Comparison of ENCODE assay signal across 14 cellular contexts in genomic region chr9:4828776-4829175, GRCh38. TPM values are rescaled to one million over a fixed set of nuclear protein-coding genes. Genes with fewer than 3 reads are reported as not detected.
DNase-seq lines count a peak whose midpoint lies in the region; ATAC-seq lines count a peak whose summit lies in the region.
"Had no signal": no experiment of that assay in that cellular context is flagged by ENCODE, and none has a peak within 500 bp of the region (broad histone marks: within the 10 kb centered on the region; RNA-seq: fewer than 3 reads in every experiment).

No MANE protein-coding gene starts in this region.

- peak overlapping the region; percentile 100 for H3K27ac ChIP-seq in ACC112 (ENCODE audit: low read depth, low read length)
- no peak overlapping the region for H3K27ac ChIP-seq in mesendoderm (ENCODE audit: low read depth, low read length)
- H3K27ac ChIP-seq: prostate gland, stomach had no signal

- no peak overlapping the region for H2BK120ac ChIP-seq in mesendoderm (ENCODE audit: low read depth, low read length)

- no peak overlapping the region for H3K4me2 ChIP-seq in mesendoderm (ENCODE audit: low read length)

- H3K4me3 ChIP-seq in ACC112 (ENCODE audit: low read depth, low read length): no peak overlapping the region; the same call in 1 of the 2 replicates
- no peak overlapping the region for H3K4me3 ChIP-seq in mesendoderm (ENCODE audit: low read length)
- H3K4me3 ChIP-seq: mucosa of descending colon, prostate gland, stomach had no signal

- DNase-seq in HT1080 (ENCODE audit: low read depth) (peak; percentile 52), amniotic stem cell (lab: John Stamatoyannopoulos, UW) (peak; percentile 10), glomerular visceral epithelial cell (ENCODE audit: extremely low spot score) (peak; percentile 27), mesendoderm (no peak)
- no peak for DNase-seq in activated T-cell treated with anti-CD3 and anti-CD28 coated beads, Interleukin-2, amount 50 U/mL, for 72 hours
- DNase-seq in stimulated activated naive CD8-positive, alpha-beta T cell treated with anti-CD3 and anti-CD28 coated beads, Interleukin-15, amount 100 ng/mL, for 72 hours: no peak
- no peak for DNase-seq in activated T-cell treated with anti-CD3 and anti-CD28 coated beads, Interleukin-2, amount 50 U/mL, for 4 hours
- DNase-seq: activated T-cell treated with anti-CD3 and anti-CD28 coated beads, Interleukin-2, amount 50 U/mL, for 1 hour; H7; mucosa of descending colon; stomach had no signal

- peaks cover 13% of the 10 kb centered on the region for H3K79me2 ChIP-seq in ACC112 (ENCODE audit: control insufficient read depth, insufficient read depth, low read length, unreplicated experiment)
- H3K79me2 ChIP-seq in mesendoderm (ENCODE audit: control insufficient read depth, insufficient read depth, low read length): peaks cover 5% of the 10 kb centered on the region

- H3K4me1 ChIP-seq in ACC112 (ENCODE audit: control insufficient read depth, insufficient read depth, low read length, unreplicated experiment): peaks cover 62% of the 10 kb centered on the region
- peaks cover 8% of the 10 kb centered on the region for H3K4me1 ChIP-seq in mesendoderm (ENCODE audit: control insufficient read depth, low read depth, low read length)
- H3K4me1 ChIP-seq: prostate gland had no signal

- H3K27me3 ChIP-seq in ACC112 (ENCODE audit: insufficient read depth, low read length): no peaks in the 10 kb centered on the region
- H3K27me3 ChIP-seq in mesendoderm (ENCODE audit: insufficient read depth, low read length, poor library complexity): no peaks in the 10 kb centered on the region
- H3K27me3 ChIP-seq: stomach had no signal

- no peak overlapping the region for H2BK15ac ChIP-seq in mesendoderm (replicated peaks; ENCODE audit: low read depth)

- no peaks in the 10 kb centered on the region for H3K27me3 Mint-ChIP-seq in activated T-cell treated with anti-CD3 and anti-CD28 coated beads, Interleukin-2, amount 50 U/mL, for 72 hours (ENCODE audit: low read depth)
- H3K27me3 Mint-ChIP-seq in stimulated activated naive CD8-positive, alpha-beta T cell treated with anti-CD3 and anti-CD28 coated beads, Interleukin-15, amount 100 ng/mL, for 72 hours: no peaks in the 10 kb centered on the region
- H3K27me3 Mint-ChIP-seq in activated T-cell treated with anti-CD3 and anti-CD28 coated beads, Interleukin-2, amount 50 U/mL, for 4 hours (ENCODE audit: low read depth): no peaks in the 10 kb centered on the region
- H3K27me3 Mint-ChIP-seq: brain had no signal

- peaks cover 17% of the 10 kb centered on the region for H3K79me1 ChIP-seq in mesendoderm (ENCODE audit: low read length)

- H2AFZ ChIP-seq in ACC112 (ENCODE audit: low read length, unreplicated experiment): no peak overlapping the region

- H3K36me3 Mint-ChIP-seq in activated T-cell treated with anti-CD3 and anti-CD28 coated beads, Interleukin-2, amount 50 U/mL, for 72 hours (ENCODE audit: insufficient read depth in 2 of 2): peaks cover 2 to 15% of the 10 kb centered on the region in 2 donors
- H3K36me3 Mint-ChIP-seq in activated T-cell treated with anti-CD3 and anti-CD28 coated beads, Interleukin-2, amount 50 U/mL, for 4 hours (ENCODE audit: insufficient read depth): peaks cover 42% of the 10 kb centered on the region

- H3K4me1 Mint-ChIP-seq in activated T-cell treated with anti-CD3 and anti-CD28 coated beads, Interleukin-2, amount 50 U/mL, for 72 hours (ENCODE audit: low read depth): peaks cover 26% of the 10 kb centered on the region
- H3K4me1 Mint-ChIP-seq in stimulated activated naive CD8-positive, alpha-beta T cell treated with anti-CD3 and anti-CD28 coated beads, Interleukin-15, amount 100 ng/mL, for 72 hours: peaks cover 11% of the 10 kb centered on the region
- peaks cover 14% of the 10 kb centered on the region for H3K4me1 Mint-ChIP-seq in activated T-cell treated with anti-CD3 and anti-CD28 coated beads, Interleukin-2, amount 50 U/mL, for 4 hours (ENCODE audit: low read depth)
- H3K4me1 Mint-ChIP-seq: brain had no signal

- H3K56ac ChIP-seq in mesendoderm (ENCODE audit: low read length): no peak overlapping the region

- no peak overlapping the region for H3K4ac ChIP-seq in mesendoderm (ENCODE audit: low read depth, low read length)

- H3K23ac ChIP-seq in mesendoderm (ENCODE audit: low read length): no peak overlapping the region

- H4K5ac ChIP-seq in mesendoderm (ENCODE audit: low read length): no peak overlapping the region

- no peak overlapping the region for H2BK5ac ChIP-seq in mesendoderm (ENCODE audit: low read length)

- no peak overlapping the region for H3K4me3 Mint-ChIP-seq in activated T-cell treated with anti-CD3 and anti-CD28 coated beads, Interleukin-2, amount 50 U/mL, for 72 hours
- no peak overlapping the region for H3K4me3 Mint-ChIP-seq in stimulated activated naive CD8-positive, alpha-beta T cell treated with anti-CD3 and anti-CD28 coated beads, Interleukin-15, amount 100 ng/mL, for 72 hours
- no peak overlapping the region for H3K4me3 Mint-ChIP-seq in activated T-cell treated with anti-CD3 and anti-CD28 coated beads, Interleukin-2, amount 50 U/mL, for 4 hours
- H3K4me3 Mint-ChIP-seq: brain had no signal

- no peak overlapping the region for H2AK5ac ChIP-seq in mesendoderm (ENCODE audit: low read length)

- no peak overlapping the region for H3K18ac ChIP-seq in mesendoderm (ENCODE audit: low read length)

- no peak for ATAC-seq in activated T-cell treated with anti-CD3 and anti-CD28 coated beads, Interleukin-2, amount 50 U/mL, for 72 hours (replicated peaks in 1 of 2)
- ATAC-seq in stimulated activated naive CD8-positive, alpha-beta T cell treated with anti-CD3 and anti-CD28 coated beads, Interleukin-15, amount 100 ng/mL, for 72 hours: no peak
- ATAC-seq in activated T-cell treated with anti-CD3 and anti-CD28 coated beads, Interleukin-2, amount 50 U/mL, for 4 hours: no peak
- ATAC-seq: mucosa of descending colon had no signal

- H3K9me3 Mint-ChIP-seq in activated T-cell treated with anti-CD3 and anti-CD28 coated beads, Interleukin-2, amount 50 U/mL, for 72 hours: no peaks in the 10 kb centered on the region
- H3K9me3 Mint-ChIP-seq in stimulated activated naive CD8-positive, alpha-beta T cell treated with anti-CD3 and anti-CD28 coated beads, Interleukin-15, amount 100 ng/mL, for 72 hours: no peaks in the 10 kb centered on the region
- H3K9me3 Mint-ChIP-seq in activated T-cell treated with anti-CD3 and anti-CD28 coated beads, Interleukin-2, amount 50 U/mL, for 4 hours: no peaks in the 10 kb centered on the region
- H3K9me3 Mint-ChIP-seq: brain had no signal

- peaks cover 6% of the 10 kb centered on the region; the same call in 1 of the 2 replicates for H3K36me3 ChIP-seq in ACC112 (ENCODE audit: insufficient read depth, low read length)
- no peaks in the 10 kb centered on the region for H3K36me3 ChIP-seq in mesendoderm (ENCODE audit: control insufficient read depth, insufficient read depth, low read length)
- H3K36me3 ChIP-seq: prostate gland had no signal

- no peak overlapping the region for H3K9ac ChIP-seq in mesendoderm (ENCODE audit: low read length)

- WGBS in mesendoderm (ENCODE audit: extremely low coverage, insufficient coverage, low lambda C conversion rate): no CpG with 5 or more reads among the region's 2 CpGs

- H3K27ac Mint-ChIP-seq in activated T-cell treated with anti-CD3 and anti-CD28 coated beads, Interleukin-2, amount 50 U/mL, for 72 hours: no peak overlapping the region
- H3K27ac Mint-ChIP-seq in stimulated activated naive CD8-positive, alpha-beta T cell treated with anti-CD3 and anti-CD28 coated beads, Interleukin-15, amount 100 ng/mL, for 72 hours: no peak overlapping the region
- H3K27ac Mint-ChIP-seq: brain had no signal

- no peak overlapping the region for H4K8ac ChIP-seq in mesendoderm (ENCODE audit: low read depth, low read length)

RNA-seq across cellular contexts. Expression of gene RCL1, which starts 36.0 kb away (rescaled TPM):
- 31.6 and 34.7 TPM in 2 replicates for total RNA-seq in HT1080 (2014; rRNA removed; shearing (Covaris generic))
- polyA plus RNA-seq in HT1080 (2015; cell fraction: cytosol; rRNA removed): 34.6 and 44.2 TPM in 2 replicates
- 39.5 and 44.6 TPM in 2 replicates for polyA plus RNA-seq in HT1080 (2015; cell fraction: nucleus; rRNA removed)
- total RNA-seq in activated T-cell treated with anti-CD3 and anti-CD28 coated beads, Interleukin-2, amount 50 U/mL, for 72 hours: 10 to 100 TPM; 29.7 to 38.8 TPM
- 10 to 100 TPM; 59.8 to 63.4 (median 62.2) TPM for total RNA-seq in activated T-cell treated with anti-CD3 and anti-CD28 coated beads, Interleukin-2, amount 50 U/mL, for 4 hours
- polyA plus RNA-seq in mesendoderm (2013, experiment 1 of 2): 39.6 TPM
- 38.6 TPM for polyA plus RNA-seq in mesendoderm (2013, experiment 2 of 2)

Comparison
In these comparisons a context has a peak if more than half of its experiments do, and no peak if none do; other contexts are left out.
1. DNase-seq: peak in HT1080 (single experiment), amniotic stem cell (single experiment) and glomerular visceral epithelial cell (single experiment); none in activated T-cell treated with anti-CD3 and anti-CD28 coated beads, Interleukin-2, amount 50 U/mL, for 72 hours (0 of 2), stimulated activated naive CD8-positive, alpha-beta T cell treated with anti-CD3 and anti-CD28 coated beads, Interleukin-15, amount 100 ng/mL, for 72 hours (0 of 2), activated T-cell treated with anti-CD3 and anti-CD28 coated beads, Interleukin-2, amount 50 U/mL, for 4 hours (single experiment) and mesendoderm (single experiment).